Comparison of ENCODE assay signal across 14 cellular contexts in the genomic region with DNA sequence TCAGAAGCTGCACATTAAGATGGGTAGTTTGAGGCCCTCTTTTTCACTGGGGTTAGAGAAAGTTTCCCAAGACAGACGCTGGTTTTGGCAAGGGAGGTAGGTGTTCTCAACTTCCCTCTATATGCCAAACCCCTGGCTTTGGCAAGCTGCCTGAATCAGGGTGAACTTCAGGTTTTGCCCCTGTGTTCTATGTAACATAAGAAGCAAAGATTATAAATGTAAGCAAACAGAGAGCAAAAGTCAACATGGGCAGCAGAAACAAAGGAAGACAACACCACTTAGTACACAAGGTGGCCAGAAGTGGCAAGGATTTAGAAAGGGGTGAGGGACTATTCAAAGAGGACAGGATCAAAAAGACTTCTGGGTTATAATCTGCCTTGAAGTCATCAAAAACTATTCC.
A peak's percentile ranks its signal among the peaks of the same experiment; 100 is the strongest.
DNase-seq lines count a peak whose midpoint lies in the region; ATAC-seq, FAIRE-seq and TF ChIP-seq lines count a peak whose summit lies in the region.
"Had no signal": no experiment of that assay in that cellular context is flagged by ENCODE, and none has a peak within 500 bp of the region (broad histone marks: within the 10 kb centered on the region; RNA-seq: fewer than 3 reads in every experiment).

No MANE protein-coding gene starts in this region.

- no peaks in the 10 kb centered on the region for H3K27me3 ChIP-seq in pancreas
- H3K27me3 ChIP-seq in Caco-2 (replicated peaks; ENCODE audit: control insufficient read depth, insufficient read depth, low read length): no peaks in the 10 kb centered on the region
- H3K27me3 ChIP-seq: testis had no signal

- peaks cover 0 to 13% (median 0%) of the 10 kb centered on the region in 3 donors for H3K4me1 ChIP-seq in pancreas
- 0 out of 2 replicates have a peak, but pooled peaks cover 6% of the 10 kb centered on the region for H3K4me1 ChIP-seq in Caco-2
- H3K4me1 ChIP-seq: HAP-1 had no signal

- no TSS peak for BruUV-seq in Caco-2 (replicated peaks; lab: Mats Ljungman, UMichigan)

- POLR2A ChIA-PET in Caco-2 (lab: Charles Lee): no interaction called here

- ATAC-seq in pancreas (peak in 3 of 4 donors; percentile 17 to 44 (median 33)), GM19467 (IDR thresholded peaks at IDR 0.05; ENCODE audit: unreplicated experiment) (no peak)

- no peak overlapping the region for H3K4me3 Mint-ChIP-seq in Caco-2 (ENCODE audit: unreplicated experiment)
- H3K4me3 Mint-ChIP-seq: B cell, T-cell had no signal

- H3K9me3 ChIP-seq in pancreas (no peaks in the 10 kb centered on the region), Caco-2 (no peaks in the 10 kb centered on the region)
- H3K9me3 ChIP-seq: HAP-1, testis had no signal

- H3K27me3 Mint-ChIP-seq in Caco-2 (ENCODE audit: insufficient read depth, unreplicated experiment): no peaks in the 10 kb centered on the region
- H3K27me3 Mint-ChIP-seq: B cell, T-cell had no signal

- WGBS in pancreas, 2 donors: 20 to 41% methylated on average over 1 of the region's 1 CpG

- peaks cover 17% of the 10 kb centered on the region for H3K4me1 Mint-ChIP-seq in Caco-2 (ENCODE audit: low read depth, unreplicated experiment)
- H3K4me1 Mint-ChIP-seq: B cell, T-cell had no signal

- H3K36me3 ChIP-seq in pancreas (peaks cover 0 to 39% (median 8%) of the 10 kb centered on the region in 3 donors), Caco-2 (ENCODE audit: control insufficient read depth, insufficient read depth, low read length) (0 out of 2 replicates have a peak, but pooled peaks cover 2% of the 10 kb centered on the region)

- peaks cover 42% of the 10 kb centered on the region for H3K36me3 Mint-ChIP-seq in Caco-2 (ENCODE audit: insufficient read depth, unreplicated experiment)

- TF ChIP-seq CTCF in VCaP (conservative IDR thresholded peaks at IDR 0.05) (no peak), pancreas (IDR thresholded peaks at IDR 0.05) (no peak), Caco-2 (IDR thresholded peaks at IDR 0.05; ENCODE audit: insufficient read depth in 1 of 2, low read depth in 1 of 2, low read length in 1 of 2, severe bottlenecking in 1 of 2, unreplicated experiment in 1 of 2) (no peak)

- DNase-seq in DMS153 treated with DMSO at 0.1 percent for 48 hours (lab: John Stamatoyannopoulos, UW; ENCODE audit: unreplicated experiment): peak; percentile 20
- DNase-seq in NCI-H146 (lab: John Stamatoyannopoulos, UW): peak; percentile 39
- no peak for DNase-seq in pancreas
- no peak for DNase-seq in RPMI8226
- DNase-seq in Caco-2: no peak
- DNase-seq in NCI-H2227 (lab: John Stamatoyannopoulos, UW; ENCODE audit: unreplicated experiment): no peak
- DNase-seq: activated CD8-positive, alpha-beta memory T cell treated with anti-CD3 and anti-CD28 coated beads for 24 hours; activated effector memory CD4-positive, alpha-beta T cell treated with anti-CD3 and anti-CD28 coated beads, Interleukin-2, amount 50 U/mL, for 16 hours had no signal

- H3K4me3 ChIP-seq in pancreas: no peak overlapping the region
- H3K4me3 ChIP-seq in Caco-2 (ENCODE audit: low read depth, low read length): no peak overlapping the region
- H3K4me3 ChIP-seq: HAP-1, testis had no signal

- no peak for FAIRE-seq in pancreas (lab: Jason Lieb, UNC)

- intact Hi-C loops in pancreas (cut with DNase I) (loop anchor here in 2 of 3 donors (10.0 kb wide), 2 partner anchors 231 to 261 kb away; no protein-coding TSS in a partner anchor), Caco-2 (cut with micrococcal nuclease; ENCODE audit: unreplicated experiment) (loop anchor here (10.0 kb wide), 1 partner anchor 171 kb away; no protein-coding TSS in a partner anchor)

- H3K27ac Mint-ChIP-seq in Caco-2 (ENCODE audit: unreplicated experiment): no peak overlapping the region
- H3K27ac Mint-ChIP-seq: B cell, T-cell had no signal

- CTCF ChIA-PET in Caco-2 (lab: Charles Lee): interaction anchor here (0.6 to 7.3 kb wide), 25 partner anchors 20 to 1012 kb away, joined by 3 to 109 read pairs (median 4); no protein-coding TSS in a partner anchor

- H3K27ac ChIP-seq in VCaP (peak overlapping the region; percentile 95), pancreas (no peak overlapping the region)
- H3K27ac ChIP-seq: testis had no signal

- no peaks in the 10 kb centered on the region for H3K9me3 Mint-ChIP-seq in Caco-2 (ENCODE audit: unreplicated experiment)
- H3K9me3 Mint-ChIP-seq: T-cell had no signal

Comparison
In these comparisons a context has a peak if more than half of its experiments do, and no peak if none do; other contexts are left out.
1. DNase-seq: peak in DMS153 treated with DMSO at 0.1 percent for 48 hours (single experiment) and NCI-H146 (single experiment); none in pancreas (0 of 6), RPMI8226 (single experiment), Caco-2 (0 of 2) and NCI-H2227 (single experiment).